9 cellular contexts compared by ENCODE assay signal in the genomic region with DNA sequence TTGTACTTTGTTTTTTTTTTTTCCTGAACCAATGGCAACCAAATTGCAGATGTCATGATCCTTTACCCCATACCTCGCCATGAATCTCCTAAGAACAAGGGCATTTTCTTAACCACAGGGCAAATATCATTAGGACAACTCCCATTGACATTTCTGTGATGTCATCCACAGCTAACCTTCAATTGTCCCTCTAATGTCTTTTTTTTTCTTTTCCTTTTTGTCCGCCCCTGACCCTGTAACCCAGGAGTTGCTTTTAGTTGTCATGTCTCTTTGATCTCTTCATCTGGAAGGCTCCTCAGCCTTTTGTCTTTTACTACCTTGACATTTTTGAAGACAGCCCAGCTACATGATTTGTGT. TPM values are rescaled to one million over a fixed set of nuclear protein-coding genes. Genes with fewer than 3 reads are reported as not detected.
DNase-seq lines count a peak whose midpoint lies in the region; TF ChIP-seq lines count a peak whose summit lies in the region.
"Had no signal": no experiment of that assay in that cellular context is flagged by ENCODE, and none has a peak within 500 bp of the region (broad histone marks: within the 10 kb centered on the region; RNA-seq: fewer than 3 reads in every experiment).

No MANE protein-coding gene starts in this region.

- H3K27me3 ChIP-seq in cardiac muscle cell (no peaks in the 10 kb centered on the region), brain microvascular endothelial cell (replicated peaks) (no peaks in the 10 kb centered on the region), uterus (no peaks in the 10 kb centered on the region)

- DNase-seq in cardiac muscle cell (ENCODE audit: low read depth in 1 of 2, low spot score in 1 of 2) (no peak), cardiac septum (ENCODE audit: low spot score) (no peak), brain microvascular endothelial cell (no peak), mesothelial cell of epicardium (ENCODE audit: low spot score in 2 of 2, unreplicated experiment in 2 of 2) (no peak), uterus (no peak), DMS 273 treated with DMSO at 0.1 percent for 48 hours (lab: John Stamatoyannopoulos, UW) (no peak), inferior parietal cortex (ENCODE audit: extremely low spot score) (no peak), NCI-H226 (no peak)

- intact Hi-C loops in cardiac septum (cut with DNase I), result no loop called here
- intact Hi-C loops in uterus (cut with DNase I; ENCODE audit: low total_unique reads), result no loop called here

- H3K27ac ChIP-seq in cardiac muscle cell (no peak overlapping the region), brain microvascular endothelial cell (peak overlapping the region; percentile 39), uterus (peak overlapping the region; percentile 46)

- TF ChIP-seq POLR2A in uterus (IDR thresholded peaks at IDR 0.05), result no peak

- peaks cover 5% of the 10 kb centered on the region for H3K27me3 Mint-ChIP-seq in mesothelial cell of epicardium (ENCODE audit: low read depth)

- H3K27ac Mint-ChIP-seq in mesothelial cell of epicardium, result peak overlapping the region; percentile 64

- no peaks in the 10 kb centered on the region for H3K9me3 Mint-ChIP-seq in mesothelial cell of epicardium

- H3K4me3 ChIP-seq in cardiac muscle cell (peak overlapping the region; percentile 88), brain microvascular endothelial cell (ENCODE audit: low read depth, low read length) (peak overlapping the region; percentile 75), uterus (peak overlapping the region; percentile 56 to 63)

- peaks cover 6% of the 10 kb centered on the region for H3K4me1 ChIP-seq in cardiac muscle cell (ENCODE audit: low read depth)
- peaks cover 0 to 7% of the 10 kb centered on the region in 2 donors for H3K4me1 ChIP-seq in uterus

- H3K4me3 Mint-ChIP-seq in mesothelial cell of epicardium, result peak overlapping the region; percentile 80

- H3K36me3 Mint-ChIP-seq in mesothelial cell of epicardium, result no peaks in the 10 kb centered on the region

- H3K9me3 ChIP-seq in cardiac muscle cell (ENCODE audit: low read depth) (no peaks in the 10 kb centered on the region), uterus (no peaks in the 10 kb centered on the region)

- TF ChIP-seq CTCF in cardiac muscle cell (IDR thresholded peaks at IDR 0.05; ENCODE audit: low read depth, low read length) (no peak), brain microvascular endothelial cell (IDR thresholded peaks at IDR 0.05; ENCODE audit: low read depth, low read length, missing control alignments) (no peak), mesothelial cell of epicardium (IDR thresholded peaks at IDR 0.05; ENCODE audit: unreplicated experiment) (no peak), uterus (IDR thresholded peaks at IDR 0.05) (no peak)

- peaks cover 13% of the 10 kb centered on the region for H3K4me1 Mint-ChIP-seq in mesothelial cell of epicardium

- H3K36me3 ChIP-seq in cardiac muscle cell (no peaks in the 10 kb centered on the region), brain microvascular endothelial cell (replicated peaks) (no peaks in the 10 kb centered on the region), uterus (no peaks in the 10 kb centered on the region)

- in situ Hi-C loops in brain microvascular endothelial cell (cut with HindIII; ENCODE audit: low pct_ligation_motif_present, low sequenced_read_pairs), result no loop called here

RNA-seq across cellular contexts. Expression of a gene that starts 0.4 kb away (rescaled TPM):
- total RNA-seq in cardiac muscle cell (23.0 and 24.6 TPM in 2 replicates), cardiac septum (5.5 TPM), mesothelial cell of epicardium (12.6 to 16.9 TPM (median 15.6 TPM) in 3 replicates), uterus (10 to 100 TPM in 1 of 4 donors, 1 to 10 TPM in 2, under 1 TPM in 1; 0.29 to 11.3 (median 8.2) TPM)
- 9.8 and 10.8 TPM in 2 replicates for polyA plus RNA-seq in cardiac muscle cell

RNA-seq across cellular contexts. Expression of a gene that starts 31.6 kb away (rescaled TPM):
- total RNA-seq in cardiac muscle cell (0.49 TPM in 1 of 2 replicates, not detected in the other), cardiac septum (8.9 TPM), mesothelial cell of epicardium (0.20 to 0.87 TPM (median 0.55 TPM) in 3 replicates), uterus (10 to 100 TPM in 1 of 4 donors, 1 to 10 TPM in 1, under 1 TPM in 1, not detected in 1; 0.76 to 13.1 (median 1.1) TPM)
- polyA plus RNA-seq in cardiac muscle cell, result 0.62 TPM in 1 of 2 replicates, not detected in the other
- total RNA-seq: dermis microvascular lymphatic vessel endothelial cell had no signal

RNA-seq across cellular contexts. Expression of a gene that starts 37.5 kb away (rescaled TPM):
- 16.7 and 26.5 TPM in 2 replicates for total RNA-seq in cardiac muscle cell
- polyA plus RNA-seq in cardiac muscle cell, result 20.0 and 20.2 TPM in 2 replicates
- total RNA-seq in cardiac septum, result 8.0 TPM
- total RNA-seq in mesothelial cell of epicardium, result 18.0 to 21.3 TPM (median 19.4 TPM) in 3 replicates
- 10 to 100 TPM in 2 of 4 donors, 1 to 10 TPM in 2; 4.7 to 21.3 (median 10.9) TPM for total RNA-seq in uterus
